ENCODE assay signal across 30 cellular contexts in the genomic region with DNA sequence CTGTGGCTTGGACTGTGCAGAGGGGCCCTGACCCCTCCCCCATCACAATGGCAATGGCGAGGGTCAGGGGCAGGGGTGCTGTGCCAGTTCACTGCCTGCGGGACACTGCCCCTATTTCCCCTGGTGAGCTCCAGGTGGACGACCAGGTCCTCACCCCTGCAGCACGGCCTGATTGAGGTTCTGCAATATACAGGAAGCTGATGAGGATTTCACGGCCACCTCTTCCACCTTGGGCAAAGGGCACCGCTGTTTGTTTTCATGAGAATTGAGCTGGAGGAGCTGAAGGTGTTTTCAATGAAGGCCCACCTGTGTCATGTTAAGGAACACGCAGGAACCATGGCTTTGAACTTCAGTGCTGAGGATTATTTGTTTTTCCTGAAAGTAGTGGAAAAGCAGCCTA.
"Had no signal": no experiment of that assay in that cellular context is flagged by ENCODE, and none has a peak within 500 bp of the region (broad histone marks: within the 10 kb centered on the region; RNA-seq: fewer than 3 reads in every experiment).

No MANE protein-coding gene starts in this region.

- H3K4me3 Mint-ChIP-seq: natural killer cell; nephron; neural progenitor cell; stimulated activated memory B cell treated with anti-CD40 and anti-IgM and Interleukin-4, amounts not matched to agents 10 μg/mL and 1 μg/mL and 100 μg/mL, for 72 hours; stimulated activated naive CD8-positive, alpha-beta T cell treated with anti-CD3 and anti-CD28 coated beads, Interleukin-15, amount 100 ng/mL, for 72 hours had no signal

- H3K4me2 ChIP-seq: neural progenitor cell, smooth muscle cell had no signal

- H3K9ac ChIP-seq: neural progenitor cell, parathyroid adenoma had no signal

- H3K9me3 Mint-ChIP-seq: neural progenitor cell; stimulated activated naive CD8-positive, alpha-beta T cell treated with anti-CD3 and anti-CD28 coated beads, Interleukin-15, amount 100 ng/mL, for 72 hours had no signal

- H2AFZ ChIP-seq: neural progenitor cell, parathyroid adenoma had no signal

- FAIRE-seq: urothelium cell line had no signal

- H3K79me2 ChIP-seq: parathyroid adenoma had no signal

- H3K27me3 ChIP-seq: neural progenitor cell, ovary, spleen, suprapubic skin, testis, tibial artery, upper lobe of left lung, vagina had no signal

- H3K36me3 Mint-ChIP-seq: natural killer cell; neural progenitor cell; stimulated activated memory B cell treated with anti-CD40 and anti-IgM and Interleukin-4, amounts not matched to agents 10 μg/mL and 1 μg/mL and 100 μg/mL, for 72 hours had no signal

- H3K27ac Mint-ChIP-seq: natural killer cell; nephron; neural progenitor cell; stimulated activated memory B cell treated with anti-CD40 and anti-IgM and Interleukin-4, amounts not matched to agents 10 μg/mL and 1 μg/mL and 100 μg/mL, for 72 hours; stimulated activated naive CD8-positive, alpha-beta T cell treated with anti-CD3 and anti-CD28 coated beads, Interleukin-15, amount 100 ng/mL, for 72 hours had no signal

- H3K27me3 Mint-ChIP-seq: stimulated activated memory B cell treated with anti-CD40 and anti-IgM and Interleukin-4, amounts not matched to agents 10 μg/mL and 1 μg/mL and 100 μg/mL, for 72 hours; stimulated activated naive CD8-positive, alpha-beta T cell treated with anti-CD3 and anti-CD28 coated beads, Interleukin-15, amount 100 ng/mL, for 72 hours had no signal

- H3K4me1 ChIP-seq: neural progenitor cell, parathyroid adenoma, psoas muscle, spleen, suprapubic skin, testis, upper lobe of left lung, vagina had no signal

- H3K27ac ChIP-seq: neural progenitor cell, ovary, parathyroid adenoma, psoas muscle, skin epidermis, spleen, suprapubic skin, testis, tibial artery, upper lobe of left lung, vagina had no signal

- ATAC-seq: natural killer cell; psoas muscle; right cardiac atrium; sciatic nerve; stimulated activated memory B cell treated with anti-CD40 and anti-IgM and Interleukin-4, amounts not matched to agents 10 μg/mL and 1 μg/mL and 100 μg/mL, for 72 hours; stimulated activated naive CD8-positive, alpha-beta T cell treated with anti-CD3 and anti-CD28 coated beads, Interleukin-15, amount 100 ng/mL, for 72 hours; stimulated activated naive CD8-positive, alpha-beta T cell treated with anti-CD3 and anti-CD28 coated beads, Interleukin-15, Interleukin-2, amounts not matched to agents 100 U/mL and 50 U/mL, for 24 hours had no signal

- H3K4me3 ChIP-seq: neural progenitor cell, ovary, psoas muscle, skin epidermis, smooth muscle cell, spleen, suprapubic skin, testis, tibial artery, upper lobe of left lung, vagina had no signal

- H3K4me1 Mint-ChIP-seq: natural killer cell; nephron; stimulated activated memory B cell treated with anti-CD40 and anti-IgM and Interleukin-4, amounts not matched to agents 10 μg/mL and 1 μg/mL and 100 μg/mL, for 72 hours; stimulated activated naive CD8-positive, alpha-beta T cell treated with anti-CD3 and anti-CD28 coated beads, Interleukin-15, amount 100 ng/mL, for 72 hours had no signal

- DNase-seq: natural killer cell; occipital lobe; ovary; posterior cingulate gyrus; psoas muscle; spleen; stimulated activated CD4-positive, alpha-beta T cell treated with anti-CD3 and anti-CD28 coated beads, Interleukin-12 subunit alpha, Interleukin-12 subunit beta, amount 100 ng/mL, for 4 hours; stimulated activated CD4-positive, alpha-beta T cell treated with anti-CD3 and anti-CD28 coated beads, Interleukin-1b, Interleukin-23, amount 100 ng/mL, for 48 hours; stimulated activated CD4-positive, alpha-beta T cell treated with anti-CD3 and anti-CD28 coated beads, Interleukin-4, amount 100 ng/mL, for 1 hour; stimulated activated CD4-positive, alpha-beta T cell treated with anti-CD3 and anti-CD28 coated beads, Interleukin-4, amount 100 ng/mL, for 4 hours; stimulated activated CD8-positive, alpha-beta memory T cell treated with anti-CD3 and anti-CD28 coated beads, Interleukin-4, amount 100 ng/mL, for 48 hours; stimulated activated naive CD4-positive, alpha-beta T cell; stimulated activated naive CD8-positive, alpha-beta T cell treated with anti-CD3 and anti-CD28 coated beads, Interleukin-15, amount 100 ng/mL, for 72 hours; stimulated activated naive CD8-positive, alpha-beta T cell treated with anti-CD3 and anti-CD28 coated beads, Interleukin-15, Interleukin-2, amounts not matched to agents 100 U/mL and 50 U/mL, for 24 hours; substantia nigra; testis; tibial artery; trophoblast cell had no signal

- H3K9me3 ChIP-seq: ovary, psoas muscle, suprapubic skin, testis, tibial artery, upper lobe of left lung, vagina had no signal

- H3K36me3 ChIP-seq: neural progenitor cell, ovary, spleen, suprapubic skin, tibial artery, upper lobe of left lung, vagina had no signal
